ENCODE assay signal across 1 cellular context in the genomic region with DNA sequence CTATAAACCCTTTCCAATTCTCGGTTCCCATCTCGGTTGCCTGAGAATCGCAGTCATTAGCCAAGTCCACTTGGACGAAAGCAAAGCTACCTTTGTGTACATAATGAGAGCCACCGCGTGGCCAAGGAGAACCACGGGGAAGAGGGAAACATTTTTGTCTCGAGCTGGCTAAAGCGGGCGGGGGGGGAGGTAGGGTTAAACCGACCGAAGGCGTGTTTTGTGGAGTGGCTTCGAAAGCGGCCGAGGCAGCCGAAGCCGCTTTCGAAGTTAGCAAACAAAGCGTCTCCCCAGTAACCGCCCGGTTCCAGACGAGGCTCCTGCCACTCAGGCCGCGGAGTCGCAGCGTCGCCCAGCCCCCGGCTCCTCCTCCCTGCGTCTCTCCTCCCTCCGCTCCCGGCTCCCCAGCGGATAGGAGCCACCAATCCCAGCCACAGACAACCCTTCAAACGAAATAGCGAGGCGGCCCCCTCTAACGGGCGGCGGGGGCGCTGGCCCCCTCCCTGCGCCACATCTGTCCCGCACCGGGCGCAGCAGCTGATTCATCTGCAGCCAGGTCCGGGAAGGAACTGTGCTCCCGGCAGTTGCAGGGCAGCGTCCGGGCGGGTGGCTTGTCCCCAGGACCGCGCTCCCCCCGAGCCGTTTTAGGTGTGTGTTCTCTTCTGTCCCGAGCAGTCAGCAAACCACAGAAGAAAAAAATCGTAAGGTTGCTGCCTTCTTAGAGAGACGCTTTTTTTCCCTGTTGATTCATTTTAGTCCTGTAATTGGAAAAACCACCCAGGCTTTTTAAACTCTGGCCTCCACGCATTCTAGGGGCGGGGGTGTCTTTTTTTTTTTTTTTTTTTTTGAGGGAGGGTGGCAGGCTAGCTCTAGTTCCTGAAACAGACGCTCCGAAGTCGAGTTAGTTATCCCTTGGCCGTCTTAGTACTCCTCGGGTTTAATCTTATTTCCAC.
TF ChIP-seq lines count a peak whose summit lies in the region.

No MANE protein-coding gene starts in this region.

TF ChIP-seq in PFSK-1, 5 proteins besides CTCF, POLR2A, EP300 and RAD21:
- TF ChIP-seq, protein P1, sequence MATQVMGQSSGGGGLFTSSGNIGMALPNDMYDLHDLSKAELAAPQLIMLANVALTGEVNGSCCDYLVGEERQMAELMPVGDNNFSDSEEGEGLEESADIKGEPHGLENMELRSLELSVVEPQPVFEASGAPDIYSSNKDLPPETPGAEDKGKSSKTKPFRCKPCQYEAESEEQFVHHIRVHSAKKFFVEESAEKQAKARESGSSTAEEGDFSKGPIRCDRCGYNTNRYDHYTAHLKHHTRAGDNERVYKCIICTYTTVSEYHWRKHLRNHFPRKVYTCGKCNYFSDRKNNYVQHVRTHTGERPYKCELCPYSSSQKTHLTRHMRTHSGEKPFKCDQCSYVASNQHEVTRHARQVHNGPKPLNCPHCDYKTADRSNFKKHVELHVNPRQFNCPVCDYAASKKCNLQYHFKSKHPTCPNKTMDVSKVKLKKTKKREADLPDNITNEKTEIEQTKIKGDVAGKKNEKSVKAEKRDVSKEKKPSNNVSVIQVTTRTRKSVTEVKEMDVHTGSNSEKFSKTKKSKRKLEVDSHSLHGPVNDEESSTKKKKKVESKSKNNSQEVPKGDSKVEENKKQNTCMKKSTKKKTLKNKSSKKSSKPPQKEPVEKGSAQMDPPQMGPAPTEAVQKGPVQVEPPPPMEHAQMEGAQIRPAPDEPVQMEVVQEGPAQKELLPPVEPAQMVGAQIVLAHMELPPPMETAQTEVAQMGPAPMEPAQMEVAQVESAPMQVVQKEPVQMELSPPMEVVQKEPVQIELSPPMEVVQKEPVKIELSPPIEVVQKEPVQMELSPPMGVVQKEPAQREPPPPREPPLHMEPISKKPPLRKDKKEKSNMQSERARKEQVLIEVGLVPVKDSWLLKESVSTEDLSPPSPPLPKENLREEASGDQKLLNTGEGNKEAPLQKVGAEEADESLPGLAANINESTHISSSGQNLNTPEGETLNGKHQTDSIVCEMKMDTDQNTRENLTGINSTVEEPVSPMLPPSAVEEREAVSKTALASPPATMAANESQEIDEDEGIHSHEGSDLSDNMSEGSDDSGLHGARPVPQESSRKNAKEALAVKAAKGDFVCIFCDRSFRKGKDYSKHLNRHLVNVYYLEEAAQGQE (IDR thresholded peaks at IDR 0.05; ENCODE audit: insufficient read depth in 1 of 2, low read depth in 2 of 2, low read length in 2 of 2), result peak in 1 of 2 experiments; percentile 16; a peak in 1 of 4 replicates
- peak; percentile 80 for TF ChIP-seq POLR2AphosphoS5 (IDR thresholded peaks at IDR 0.05; ENCODE audit: low read depth, low read length)
- TF ChIP-seq FOXP2 (optimal IDR thresholded peaks at IDR 0.05; ENCODE audit: borderline replicate concordance, extremely low read depth, extremely low read length, insufficient read depth), result no peak
- 0 out of 2 replicates have a peak, but pooled peaks have one; percentile 64 for TF ChIP-seq TAF1 (IDR thresholded peaks at IDR 0.05; ENCODE audit: borderline replicate concordance, insufficient read depth, low read length)
- peak; percentile 83; the same call in 1 of the 2 replicates for TF ChIP-seq SIN3A (IDR thresholded peaks at IDR 0.05; ENCODE audit: borderline replicate concordance, insufficient read depth, low read length)
